Comparison of ENCODE assay signal across 8 cellular contexts in genomic region chr14:51776102-51776894, GRCh38.
DNase-seq lines count a peak whose midpoint lies in the region; ATAC-seq and TF ChIP-seq lines count a peak whose summit lies in the region.

No MANE protein-coding gene starts in this region.

- DNase-seq in BJ (ENCODE audit: low read depth): no peak
- DNase-seq in NCI-H1694 treated with DMSO at 0.1 percent for 48 hours (lab: John Stamatoyannopoulos, UW): peak; percentile 78
- DNase-seq in activated B cell treated with CpG ODN at 0.5 μM for 24 hours: no peak
- DNase-seq in epithelial cell of esophagus (ENCODE audit: low read depth): peak; percentile 65
- peak; percentile 69 for DNase-seq in mesenchymal stem cell
- no peak for DNase-seq in upper lobe of left lung

- POLR2A ChIA-PET in BJ (lab: Charles Lee) (no interaction called here), activated B cell treated with CpG ODN at 0.5 μM for 24 hours (lab: Charles Lee) (no interaction called here)

- H2BK5ac ChIP-seq in mesenchymal stem cell (ENCODE audit: low read depth, low read length, poor library complexity, severe bottlenecking): no peak overlapping the region

- H3K9me3 Mint-ChIP-seq in activated B cell treated with CpG ODN at 0.5 μM for 24 hours: no peaks in the 10 kb centered on the region

- H2BK120ac ChIP-seq in mesenchymal stem cell (ENCODE audit: low read depth, low read length): no peak overlapping the region

- H3K36me3 ChIP-seq in BJ (ENCODE audit: control insufficient read depth, insufficient read depth, low read length) (no peaks in the 10 kb centered on the region), mesenchymal stem cell (ENCODE audit: control insufficient read depth in 1 of 2, insufficient read depth in 2 of 2, low read depth in 1 of 2, low read length in 2 of 2) (no peaks in the 10 kb centered on the region), upper lobe of left lung (no peaks in the 10 kb centered on the region)

- H3K23ac ChIP-seq in mesenchymal stem cell (ENCODE audit: low read length in 2 of 2): no peak overlapping the region

- H3K9me3 ChIP-seq in mesenchymal stem cell (ENCODE audit: control insufficient read depth, low read length) (no peaks in the 10 kb centered on the region), upper lobe of left lung (no peaks in the 10 kb centered on the region)

- no peak overlapping the region for H4K91ac ChIP-seq in mesenchymal stem cell (ENCODE audit: low read length)

- H3K4me1 ChIP-seq in mesenchymal stem cell (ENCODE audit: control insufficient read depth, insufficient read depth, low read depth, low read length) (peaks cover 4% of the 10 kb centered on the region), upper lobe of left lung (peaks cover 4 to 7% (median 5%) of the 10 kb centered on the region in 4 donors)

- peak overlapping the region; percentile 62 for H2AFZ ChIP-seq in mesenchymal stem cell (ENCODE audit: low read depth, low read length)

- H2AK5ac ChIP-seq in mesenchymal stem cell (ENCODE audit: low read length, severe bottlenecking): no peak overlapping the region

- CTCF ChIA-PET in BJ (lab: Yijun Ruan, JAX): interaction anchor here (0.6 to 8.7 kb wide), 41 partner anchors 9 to 619 kb away, joined by 3 to 310 read pairs (median 4); partner anchors contain the start of genes FRMD6, GNG2 and TMX1
- CTCF ChIA-PET in activated B cell treated with CpG ODN at 0.5 μM for 24 hours (lab: Charles Lee): interaction anchor here (0.7 to 2.7 kb wide), 8 partner anchors 34 to 493 kb away, joined by 3 to 22 read pairs (median 4); no protein-coding TSS in a partner anchor

- peak; percentile 59 for ATAC-seq in GM18907 (IDR thresholded peaks at IDR 0.05; ENCODE audit: unreplicated experiment)
- ATAC-seq in activated B cell treated with CpG ODN at 0.5 μM for 24 hours (ENCODE audit: low read depth): peak; percentile 49
- ATAC-seq in upper lobe of left lung (ENCODE audit: low FRiP score in 2 of 2): peak; percentile 52 to 84
- no peak for ATAC-seq in GM21786 (IDR thresholded peaks at IDR 0.05; ENCODE audit: unreplicated experiment)

- H3K27ac Mint-ChIP-seq in activated B cell treated with CpG ODN at 0.5 μM for 24 hours: no peak overlapping the region

- H3K27ac ChIP-seq in mesenchymal stem cell (ENCODE audit: low read length, poor library complexity, severe bottlenecking) (peak overlapping the region; percentile 19), upper lobe of left lung (no peak overlapping the region)

- H2BK15ac ChIP-seq in mesenchymal stem cell (ENCODE audit: low read depth, poor library complexity, severe bottlenecking): no peak overlapping the region

- H3K4me3 ChIP-seq in BJ (ENCODE audit: low read depth, low read length): no peak overlapping the region
- peak overlapping the region; percentile 18 for H3K4me3 ChIP-seq in epithelial cell of esophagus (ENCODE audit: low read length)
- peak overlapping the region in 1 of 2 experiments; percentile 72 for H3K4me3 ChIP-seq in mesenchymal stem cell (ENCODE audit: insufficient read depth in 1 of 2, low read depth in 1 of 2, low read length in 2 of 2)
- H3K4me3 ChIP-seq in upper lobe of left lung: no peak overlapping the region

- H3K27me3 Mint-ChIP-seq in activated B cell treated with CpG ODN at 0.5 μM for 24 hours: peaks cover 7% of the 10 kb centered on the region

- peak overlapping the region in 1 of 2 experiments; percentile 50 for H2BK12ac ChIP-seq in mesenchymal stem cell (ENCODE audit: low read length in 2 of 2)

- H3K27me3 ChIP-seq in BJ (ENCODE audit: control insufficient read depth, insufficient read depth, low read length) (no peaks in the 10 kb centered on the region), mesenchymal stem cell (ENCODE audit: control insufficient read depth in 1 of 2, insufficient read depth in 1 of 2, low read length in 2 of 2) (no peaks in the 10 kb centered on the region), upper lobe of left lung (no peaks in the 10 kb centered on the region)

- intact Hi-C loops in activated B cell treated with CpG ODN at 0.5 μM for 24 hours (cut with micrococcal nuclease): loop anchor here (1.0 kb wide), 1 partner anchor 493 kb away; no protein-coding TSS in a partner anchor

- peak overlapping the region; percentile 9 to 63 for H3K18ac ChIP-seq in mesenchymal stem cell (ENCODE audit: low read depth in 1 of 2, low read length in 2 of 2)

- no peak overlapping the region for H3K14ac ChIP-seq in mesenchymal stem cell (ENCODE audit: low read length in 2 of 2)

- H3K9ac ChIP-seq in mesenchymal stem cell (ENCODE audit: low read length): peak overlapping the region; percentile 72

- TF ChIP-seq POLR2A in upper lobe of left lung (IDR thresholded peaks at IDR 0.05): no peak

- whole genome bisulfite sequencing in mesenchymal stem cell: 31% methylated on average over 10 of the region's 13 CpGs
- 45 to 67% methylated on average over 9 to 13 of the region's 13 CpGs for WGBS in upper lobe of left lung, 2 donors

- H3K4me1 Mint-ChIP-seq in activated B cell treated with CpG ODN at 0.5 μM for 24 hours: peaks cover 9% of the 10 kb centered on the region

- TF ChIP-seq EP300 in upper lobe of left lung (IDR thresholded peaks at IDR 0.05): no peak

- H3K4ac ChIP-seq in mesenchymal stem cell (ENCODE audit: low read depth in 1 of 2, low read length in 2 of 2): no peak overlapping the region

- H3K4me3 Mint-ChIP-seq in activated B cell treated with CpG ODN at 0.5 μM for 24 hours: no peak overlapping the region

- H3K79me1 ChIP-seq in mesenchymal stem cell (replicated peaks; ENCODE audit: low read length, poor library complexity, severe bottlenecking): peaks cover 2% of the 10 kb centered on the region

- H3K4me2 ChIP-seq in mesenchymal stem cell (ENCODE audit: low read length, poor library complexity, severe bottlenecking): peak overlapping the region; percentile 86

- H3K36me3 Mint-ChIP-seq in activated B cell treated with CpG ODN at 0.5 μM for 24 hours (ENCODE audit: low read depth): no peaks in the 10 kb centered on the region

- TF ChIP-seq CTCF in BJ (IDR thresholded peaks at IDR 0.05; ENCODE audit: insufficient read depth, low read depth, low read length) (peak; percentile 82), activated B cell treated with CpG ODN at 0.5 μM for 24 hours (IDR thresholded peaks at IDR 0.05) (no peak), epithelial cell of esophagus (IDR thresholded peaks at IDR 0.05; ENCODE audit: insufficient read depth, low read depth, low read length, missing control alignments) (peak; percentile 85), upper lobe of left lung (IDR thresholded peaks at IDR 0.05) (peak in 4 of 6 experiments; percentile 12 to 44 (median 34))

- peak overlapping the region; percentile 72 for H4K8ac ChIP-seq in mesenchymal stem cell (ENCODE audit: low read length)

Comparison
In these comparisons a context has a peak if more than half of its experiments do, and no peak if none do; other contexts are left out.
1. DNase-seq: peak in NCI-H1694 treated with DMSO at 0.1 percent for 48 hours (single experiment), epithelial cell of esophagus (single experiment) and mesenchymal stem cell (single experiment); none in BJ (single experiment), activated B cell treated with CpG ODN at 0.5 μM for 24 hours (single experiment) and upper lobe of left lung (0 of 2).